1 cellular context compared by ENCODE assay signal in the genomic region with DNA sequence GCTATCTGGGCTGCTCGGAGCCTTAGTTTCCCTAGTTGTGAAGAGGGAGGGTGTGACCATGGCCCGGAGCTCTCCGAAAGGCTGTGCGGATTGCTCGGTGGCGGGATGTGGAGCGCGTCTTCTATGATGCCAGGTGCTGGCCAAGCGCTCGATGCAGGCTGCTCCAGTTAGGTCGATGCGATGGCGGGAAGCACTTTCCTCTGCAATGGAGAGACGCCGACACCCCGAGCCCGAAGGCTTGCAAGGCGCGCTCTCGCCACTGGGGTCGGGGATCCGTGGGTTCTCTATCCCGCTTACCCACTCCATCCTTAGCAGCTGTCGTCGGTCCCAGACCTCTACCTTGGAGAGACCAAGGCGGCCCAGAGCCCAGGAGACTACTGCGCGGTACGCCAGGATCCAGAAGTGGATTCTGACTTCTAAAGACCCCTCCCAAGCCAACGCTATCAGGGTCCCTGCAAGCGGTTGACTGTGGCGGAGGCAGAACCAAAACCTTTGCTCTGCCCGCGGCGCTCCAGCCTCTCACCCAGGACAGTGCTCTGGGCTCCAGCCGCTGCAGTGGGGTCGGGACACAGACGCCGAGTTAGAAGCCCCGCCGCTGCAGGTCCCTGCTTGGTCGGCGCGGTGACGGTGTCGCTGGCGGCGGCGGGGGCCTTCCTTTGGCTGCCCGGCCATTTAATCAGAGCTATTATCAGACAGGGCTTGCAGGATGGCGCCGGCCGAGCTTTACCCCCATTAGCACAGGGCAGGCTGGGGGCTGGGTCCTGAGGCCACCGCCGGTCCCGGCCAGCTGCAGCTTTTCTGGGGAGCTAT.
A peak's percentile ranks its signal among the peaks of the same experiment; 100 is the strongest.
TF ChIP-seq lines count a peak whose summit lies in the region.

No MANE protein-coding gene starts in this region.

TF ChIP-seq in WTC11, 78 proteins besides CTCF, POLR2A, EP300 and RAD21:
- TF ChIP-seq, protein P1, sequence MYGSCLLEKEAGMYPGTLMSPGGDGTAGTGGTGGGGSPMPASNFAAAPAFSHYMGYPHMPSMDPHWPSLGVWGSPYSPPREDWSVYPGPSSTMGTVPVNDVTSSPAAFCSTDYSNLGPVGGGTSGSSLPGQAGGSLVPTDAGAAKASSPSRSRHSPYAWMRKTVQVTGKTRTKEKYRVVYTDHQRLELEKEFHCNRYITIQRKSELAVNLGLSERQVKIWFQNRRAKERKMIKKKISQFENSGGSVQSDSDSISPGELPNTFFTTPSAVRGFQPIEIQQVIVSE (CRISPR knock-in tag; IDR thresholded peaks at IDR 0.05; ENCODE audit: borderline replicate concordance) = no peak
- TF ChIP-seq ZNF121 (CRISPR knock-in tag; IDR thresholded peaks at IDR 0.05) (0 out of 2 replicates have a peak, but pooled peaks have one; percentile 23), CREM (CRISPR knock-in tag; IDR thresholded peaks at IDR 0.05) (no peak), EMX1 (CRISPR knock-in tag; IDR thresholded peaks at IDR 0.05) (no peak), TEAD1 (CRISPR knock-in tag; IDR thresholded peaks at IDR 0.05) (no peak), CBFB (CRISPR knock-in tag; IDR thresholded peaks at IDR 0.05; ENCODE audit: low read depth) (no peak), TP53 (CRISPR knock-in tag; IDR thresholded peaks at IDR 0.05) (no peak), SP1 (CRISPR knock-in tag; conservative IDR thresholded peaks at IDR 0.05) (0 out of 2 replicates have a peak, but pooled peaks have one; percentile 26), ZNF317 (CRISPR knock-in tag; IDR thresholded peaks at IDR 0.05; ENCODE audit: borderline replicate concordance, low read depth) (no peak), NFE2L1 (CRISPR knock-in tag; IDR thresholded peaks at IDR 0.05) (peak; percentile 62; the same call in 1 of the 2 replicates), GTF2I (CRISPR knock-in tag; conservative IDR thresholded peaks at IDR 0.05) (no peak), FOXP1 (CRISPR knock-in tag; IDR thresholded peaks at IDR 0.05; ENCODE audit: borderline replicate concordance) (0 out of 2 replicates have a peak, but pooled peaks have one; percentile 59), CREB1 (CRISPR knock-in tag; IDR thresholded peaks at IDR 0.05) (no peak), NFYB (CRISPR knock-in tag; conservative IDR thresholded peaks at IDR 0.05; ENCODE audit: low read depth) (no peak), ZNF138 (CRISPR knock-in tag; conservative IDR thresholded peaks at IDR 0.05) (no peak)
- TF ChIP-seq, protein P2, sequence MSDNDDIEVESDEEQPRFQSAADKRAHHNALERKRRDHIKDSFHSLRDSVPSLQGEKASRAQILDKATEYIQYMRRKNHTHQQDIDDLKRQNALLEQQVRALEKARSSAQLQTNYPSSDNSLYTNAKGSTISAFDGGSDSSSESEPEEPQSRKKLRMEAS (CRISPR knock-in tag; IDR thresholded peaks at IDR 0.05) = no peak; the same call in 1 of the 2 replicates
- TF ChIP-seq, protein P3, sequence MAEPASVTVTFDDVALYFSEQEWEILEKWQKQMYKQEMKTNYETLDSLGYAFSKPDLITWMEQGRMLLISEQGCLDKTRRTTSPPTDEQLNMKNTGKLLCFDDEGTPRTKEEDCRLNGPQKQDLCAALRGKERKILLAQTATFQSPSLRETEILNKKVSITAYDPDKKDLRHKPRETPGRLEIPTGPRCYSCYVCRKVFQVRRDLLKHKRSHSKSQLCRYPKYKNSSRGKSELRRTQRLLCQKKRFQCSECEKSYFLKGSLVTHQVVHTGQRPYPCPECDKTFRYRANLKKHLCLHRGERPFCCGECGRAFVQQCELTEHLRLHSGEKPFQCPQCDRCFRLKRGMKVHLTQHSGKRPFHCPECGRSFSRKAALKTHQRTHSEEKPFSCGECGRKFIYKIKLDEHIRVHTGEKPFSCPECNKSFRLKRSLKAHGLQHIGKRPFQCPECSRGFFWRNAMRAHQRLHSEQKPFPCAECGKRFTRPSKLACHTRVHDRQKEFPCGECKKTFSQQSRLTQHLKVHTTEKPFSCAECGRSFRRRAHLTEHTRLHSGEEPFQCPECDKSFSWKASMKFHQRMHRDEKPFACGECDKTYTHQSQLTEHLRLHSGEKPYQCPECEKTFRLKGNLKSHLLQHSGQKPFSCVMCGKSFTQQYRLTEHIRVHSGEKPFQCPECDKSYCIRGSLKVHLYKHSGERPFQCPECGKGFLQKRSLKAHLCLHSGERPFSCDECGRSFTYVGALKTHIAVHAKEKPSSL (CRISPR knock-in tag; conservative IDR thresholded peaks at IDR 0.05) = no peak
- TF ChIP-seq, protein P4, sequence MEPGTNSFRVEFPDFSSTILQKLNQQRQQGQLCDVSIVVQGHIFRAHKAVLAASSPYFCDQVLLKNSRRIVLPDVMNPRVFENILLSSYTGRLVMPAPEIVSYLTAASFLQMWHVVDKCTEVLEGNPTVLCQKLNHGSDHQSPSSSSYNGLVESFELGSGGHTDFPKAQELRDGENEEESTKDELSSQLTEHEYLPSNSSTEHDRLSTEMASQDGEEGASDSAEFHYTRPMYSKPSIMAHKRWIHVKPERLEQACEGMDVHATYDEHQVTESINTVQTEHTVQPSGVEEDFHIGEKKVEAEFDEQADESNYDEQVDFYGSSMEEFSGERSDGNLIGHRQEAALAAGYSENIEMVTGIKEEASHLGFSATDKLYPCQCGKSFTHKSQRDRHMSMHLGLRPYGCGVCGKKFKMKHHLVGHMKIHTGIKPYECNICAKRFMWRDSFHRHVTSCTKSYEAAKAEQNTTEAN (CRISPR knock-in tag; IDR thresholded peaks at IDR 0.05) = 0 out of 2 replicates have a peak, but pooled peaks have one; percentile 25
- TF ChIP-seq, protein P5, sequence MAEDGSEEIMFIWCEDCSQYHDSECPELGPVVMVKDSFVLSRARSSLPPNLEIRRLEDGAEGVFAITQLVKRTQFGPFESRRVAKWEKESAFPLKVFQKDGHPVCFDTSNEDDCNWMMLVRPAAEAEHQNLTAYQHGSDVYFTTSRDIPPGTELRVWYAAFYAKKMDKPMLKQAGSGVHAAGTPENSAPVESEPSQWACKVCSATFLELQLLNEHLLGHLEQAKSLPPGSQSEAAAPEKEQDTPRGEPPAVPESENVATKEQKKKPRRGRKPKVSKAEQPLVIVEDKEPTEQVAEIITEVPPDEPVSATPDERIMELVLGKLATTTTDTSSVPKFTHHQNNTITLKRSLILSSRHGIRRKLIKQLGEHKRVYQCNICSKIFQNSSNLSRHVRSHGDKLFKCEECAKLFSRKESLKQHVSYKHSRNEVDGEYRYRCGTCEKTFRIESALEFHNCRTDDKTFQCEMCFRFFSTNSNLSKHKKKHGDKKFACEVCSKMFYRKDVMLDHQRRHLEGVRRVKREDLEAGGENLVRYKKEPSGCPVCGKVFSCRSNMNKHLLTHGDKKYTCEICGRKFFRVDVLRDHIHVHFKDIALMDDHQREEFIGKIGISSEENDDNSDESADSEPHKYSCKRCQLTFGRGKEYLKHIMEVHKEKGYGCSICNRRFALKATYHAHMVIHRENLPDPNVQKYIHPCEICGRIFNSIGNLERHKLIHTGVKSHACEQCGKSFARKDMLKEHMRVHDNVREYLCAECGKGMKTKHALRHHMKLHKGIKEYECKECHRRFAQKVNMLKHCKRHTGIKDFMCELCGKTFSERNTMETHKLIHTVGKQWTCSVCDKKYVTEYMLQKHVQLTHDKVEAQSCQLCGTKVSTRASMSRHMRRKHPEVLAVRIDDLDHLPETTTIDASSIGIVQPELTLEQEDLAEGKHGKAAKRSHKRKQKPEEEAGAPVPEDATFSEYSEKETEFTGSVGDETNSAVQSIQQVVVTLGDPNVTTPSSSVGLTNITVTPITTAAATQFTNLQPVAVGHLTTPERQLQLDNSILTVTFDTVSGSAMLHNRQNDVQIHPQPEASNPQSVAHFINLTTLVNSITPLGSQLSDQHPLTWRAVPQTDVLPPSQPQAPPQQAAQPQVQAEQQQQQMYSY (CRISPR knock-in tag; IDR thresholded peaks at IDR 0.05) = peak; percentile 32; the same call in 1 of the 2 replicates
- TF ChIP-seq, protein P6, sequence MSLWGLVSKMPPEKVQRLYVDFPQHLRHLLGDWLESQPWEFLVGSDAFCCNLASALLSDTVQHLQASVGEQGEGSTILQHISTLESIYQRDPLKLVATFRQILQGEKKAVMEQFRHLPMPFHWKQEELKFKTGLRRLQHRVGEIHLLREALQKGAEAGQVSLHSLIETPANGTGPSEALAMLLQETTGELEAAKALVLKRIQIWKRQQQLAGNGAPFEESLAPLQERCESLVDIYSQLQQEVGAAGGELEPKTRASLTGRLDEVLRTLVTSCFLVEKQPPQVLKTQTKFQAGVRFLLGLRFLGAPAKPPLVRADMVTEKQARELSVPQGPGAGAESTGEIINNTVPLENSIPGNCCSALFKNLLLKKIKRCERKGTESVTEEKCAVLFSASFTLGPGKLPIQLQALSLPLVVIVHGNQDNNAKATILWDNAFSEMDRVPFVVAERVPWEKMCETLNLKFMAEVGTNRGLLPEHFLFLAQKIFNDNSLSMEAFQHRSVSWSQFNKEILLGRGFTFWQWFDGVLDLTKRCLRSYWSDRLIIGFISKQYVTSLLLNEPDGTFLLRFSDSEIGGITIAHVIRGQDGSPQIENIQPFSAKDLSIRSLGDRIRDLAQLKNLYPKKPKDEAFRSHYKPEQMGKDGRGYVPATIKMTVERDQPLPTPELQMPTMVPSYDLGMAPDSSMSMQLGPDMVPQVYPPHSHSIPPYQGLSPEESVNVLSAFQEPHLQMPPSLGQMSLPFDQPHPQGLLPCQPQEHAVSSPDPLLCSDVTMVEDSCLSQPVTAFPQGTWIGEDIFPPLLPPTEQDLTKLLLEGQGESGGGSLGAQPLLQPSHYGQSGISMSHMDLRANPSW (CRISPR knock-in tag; conservative IDR thresholded peaks at IDR 0.05; ENCODE audit: low read depth) = 0 out of 2 replicates have a peak, but pooled peaks have one; percentile 38
- TF ChIP-seq, protein P7, sequence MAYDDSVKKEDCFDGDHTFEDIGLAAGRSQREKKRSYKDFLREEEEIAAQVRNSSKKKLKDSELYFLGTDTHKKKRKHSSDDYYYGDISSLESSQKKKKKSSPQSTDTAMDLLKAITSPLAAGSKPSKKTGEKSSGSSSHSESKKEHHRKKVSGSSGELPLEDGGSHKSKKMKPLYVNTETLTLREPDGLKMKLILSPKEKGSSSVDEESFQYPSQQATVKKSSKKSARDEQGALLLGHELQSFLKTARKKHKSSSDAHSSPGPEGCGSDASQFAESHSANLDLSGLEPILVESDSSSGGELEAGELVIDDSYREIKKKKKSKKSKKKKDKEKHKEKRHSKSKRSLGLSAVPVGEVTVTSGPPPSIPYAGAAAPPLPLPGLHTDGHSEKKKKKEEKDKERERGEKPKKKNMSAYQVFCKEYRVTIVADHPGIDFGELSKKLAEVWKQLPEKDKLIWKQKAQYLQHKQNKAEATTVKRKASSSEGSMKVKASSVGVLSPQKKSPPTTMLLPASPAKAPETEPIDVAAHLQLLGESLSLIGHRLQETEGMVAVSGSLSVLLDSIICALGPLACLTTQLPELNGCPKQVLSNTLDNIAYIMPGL (CRISPR knock-in tag; IDR thresholded peaks at IDR 0.05) = peak; percentile 47; the same call in 1 of the 2 replicates
- TF ChIP-seq, protein P8, sequence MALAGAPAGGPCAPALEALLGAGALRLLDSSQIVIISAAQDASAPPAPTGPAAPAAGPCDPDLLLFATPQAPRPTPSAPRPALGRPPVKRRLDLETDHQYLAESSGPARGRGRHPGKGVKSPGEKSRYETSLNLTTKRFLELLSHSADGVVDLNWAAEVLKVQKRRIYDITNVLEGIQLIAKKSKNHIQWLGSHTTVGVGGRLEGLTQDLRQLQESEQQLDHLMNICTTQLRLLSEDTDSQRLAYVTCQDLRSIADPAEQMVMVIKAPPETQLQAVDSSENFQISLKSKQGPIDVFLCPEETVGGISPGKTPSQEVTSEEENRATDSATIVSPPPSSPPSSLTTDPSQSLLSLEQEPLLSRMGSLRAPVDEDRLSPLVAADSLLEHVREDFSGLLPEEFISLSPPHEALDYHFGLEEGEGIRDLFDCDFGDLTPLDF (CRISPR knock-in tag; IDR thresholded peaks at IDR 0.05) = no peak
- TF ChIP-seq, protein P9, sequence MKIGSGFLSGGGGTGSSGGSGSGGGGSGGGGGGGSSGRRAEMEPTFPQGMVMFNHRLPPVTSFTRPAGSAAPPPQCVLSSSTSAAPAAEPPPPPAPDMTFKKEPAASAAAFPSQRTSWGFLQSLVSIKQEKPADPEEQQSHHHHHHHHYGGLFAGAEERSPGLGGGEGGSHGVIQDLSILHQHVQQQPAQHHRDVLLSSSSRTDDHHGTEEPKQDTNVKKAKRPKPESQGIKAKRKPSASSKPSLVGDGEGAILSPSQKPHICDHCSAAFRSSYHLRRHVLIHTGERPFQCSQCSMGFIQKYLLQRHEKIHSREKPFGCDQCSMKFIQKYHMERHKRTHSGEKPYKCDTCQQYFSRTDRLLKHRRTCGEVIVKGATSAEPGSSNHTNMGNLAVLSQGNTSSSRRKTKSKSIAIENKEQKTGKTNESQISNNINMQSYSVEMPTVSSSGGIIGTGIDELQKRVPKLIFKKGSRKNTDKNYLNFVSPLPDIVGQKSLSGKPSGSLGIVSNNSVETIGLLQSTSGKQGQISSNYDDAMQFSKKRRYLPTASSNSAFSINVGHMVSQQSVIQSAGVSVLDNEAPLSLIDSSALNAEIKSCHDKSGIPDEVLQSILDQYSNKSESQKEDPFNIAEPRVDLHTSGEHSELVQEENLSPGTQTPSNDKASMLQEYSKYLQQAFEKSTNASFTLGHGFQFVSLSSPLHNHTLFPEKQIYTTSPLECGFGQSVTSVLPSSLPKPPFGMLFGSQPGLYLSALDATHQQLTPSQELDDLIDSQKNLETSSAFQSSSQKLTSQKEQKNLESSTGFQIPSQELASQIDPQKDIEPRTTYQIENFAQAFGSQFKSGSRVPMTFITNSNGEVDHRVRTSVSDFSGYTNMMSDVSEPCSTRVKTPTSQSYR (CRISPR knock-in tag; IDR thresholded peaks at IDR 0.05) = peak; percentile 68; the same call in 1 of the 2 replicates
- TF ChIP-seq, protein P10, sequence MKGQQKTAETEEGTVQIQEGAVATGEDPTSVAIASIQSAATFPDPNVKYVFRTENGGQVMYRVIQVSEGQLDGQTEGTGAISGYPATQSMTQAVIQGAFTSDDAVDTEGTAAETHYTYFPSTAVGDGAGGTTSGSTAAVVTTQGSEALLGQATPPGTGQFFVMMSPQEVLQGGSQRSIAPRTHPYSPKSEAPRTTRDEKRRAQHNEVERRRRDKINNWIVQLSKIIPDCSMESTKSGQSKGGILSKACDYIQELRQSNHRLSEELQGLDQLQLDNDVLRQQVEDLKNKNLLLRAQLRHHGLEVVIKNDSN (CRISPR knock-in tag; IDR thresholded peaks at IDR 0.05) = no peak
